Comparison of ENCODE assay signal across 8 cellular contexts in genomic region chr1:25799758-25800537, GRCh38. TPM values are rescaled to one million over a fixed set of nuclear protein-coding genes. Genes with fewer than 3 reads are reported as not detected.
DNase-seq lines count a peak whose midpoint lies in the region; ATAC-seq and TF ChIP-seq lines count a peak whose summit lies in the region.

A gene with protein sequence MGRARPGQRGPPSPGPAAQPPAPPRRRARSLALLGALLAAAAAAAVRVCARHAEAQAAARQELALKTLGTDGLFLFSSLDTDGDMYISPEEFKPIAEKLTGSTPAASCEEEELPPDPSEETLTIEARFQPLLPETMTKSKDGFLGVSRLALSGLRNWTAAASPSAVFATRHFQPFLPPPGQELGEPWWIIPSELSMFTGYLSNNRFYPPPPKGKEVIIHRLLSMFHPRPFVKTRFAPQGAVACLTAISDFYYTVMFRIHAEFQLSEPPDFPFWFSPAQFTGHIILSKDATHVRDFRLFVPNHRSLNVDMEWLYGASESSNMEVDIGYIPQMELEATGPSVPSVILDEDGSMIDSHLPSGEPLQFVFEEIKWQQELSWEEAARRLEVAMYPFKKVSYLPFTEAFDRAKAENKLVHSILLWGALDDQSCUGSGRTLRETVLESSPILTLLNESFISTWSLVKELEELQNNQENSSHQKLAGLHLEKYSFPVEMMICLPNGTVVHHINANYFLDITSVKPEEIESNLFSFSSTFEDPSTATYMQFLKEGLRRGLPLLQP (plus strand): TSS chr1:25800193. CDS start chr1:25800231, 38 bp downstream.

- H3K27me3 ChIP-seq in esophagus (ENCODE audit: control insufficient read depth in 1 of 2, insufficient read depth in 2 of 2, low read length in 2 of 2) = no peaks in the 10 kb centered on the region
- no peaks in the 10 kb centered on the region for H3K27me3 ChIP-seq in mononuclear cell (ENCODE audit: insufficient read depth, low read length)
- no peaks in the 10 kb centered on the region for H3K27me3 ChIP-seq in thoracic aorta (replicated peaks; ENCODE audit: insufficient read depth)

- peak within 1 kb of the TSS; percentile 32 for H3K27ac Mint-ChIP-seq in activated CD8-positive, alpha-beta T cell treated with anti-CD3 and anti-CD28 coated beads for 36 hours

- H3K4me1 ChIP-seq in esophagus (ENCODE audit: control insufficient read depth in 2 of 2, insufficient read depth in 2 of 2, low read length in 1 of 2) (peaks cover 0 to 17% of the 10 kb centered on the region in 2 donors), mononuclear cell (ENCODE audit: insufficient read depth, low read length) (peaks cover 53% of the 10 kb centered on the region), thoracic aorta (ENCODE audit: control insufficient read depth in 1 of 2, low read depth in 2 of 2) (peaks cover 23 to 58% of the 10 kb centered on the region in 2 donors)

- POLR2A ChIA-PET in activated CD8-positive, alpha-beta T cell treated with anti-CD3 and anti-CD28 coated beads for 36 hours (lab: Charles Lee) = interaction anchor here (0.7 to 2.0 kb wide), 3 partner anchors 20 to 181 kb away, joined by 3 to 4 read pairs (median 3); partner anchors contain the start of gene MTFR1L

- H3K36me3 ChIP-seq in esophagus (ENCODE audit: control insufficient read depth in 2 of 2, insufficient read depth in 2 of 2, low read length in 1 of 2) = peaks cover 0 to under 1% of the 10 kb centered on the region in 2 donors
- peaks cover 2% of the 10 kb centered on the region for H3K36me3 ChIP-seq in thoracic aorta

- intact Hi-C loops in activated CD8-positive, alpha-beta T cell treated with anti-CD3 and anti-CD28 coated beads for 36 hours (cut with micrococcal nuclease) = loop anchor here (5.0 to 10.0 kb wide), 4 partner anchors 85 to 193 kb away; no protein-coding TSS in a partner anchor

- H3K4me3 ChIP-seq in esophagus (ENCODE audit: low read depth in 1 of 2, low read length in 2 of 2) (peak within 1 kb of the TSS; percentile 61 to 77), mononuclear cell (ENCODE audit: low read length) (peak within 1 kb of the TSS; percentile 29), thoracic aorta (peak within 1 kb of the TSS; percentile 86)

- peak within 1 kb of the TSS; percentile 78 for H3K4me3 Mint-ChIP-seq in activated CD8-positive, alpha-beta T cell treated with anti-CD3 and anti-CD28 coated beads for 36 hours

- H3K9me3 Mint-ChIP-seq in activated CD8-positive, alpha-beta T cell treated with anti-CD3 and anti-CD28 coated beads for 36 hours = no peaks in the 10 kb centered on the region

- whole genome bisulfite sequencing in esophagus, 2 donors = 1% methylated on average over 50 to 91 of the region's 91 CpGs

- peaks cover 60% of the 10 kb centered on the region for H3K4me1 Mint-ChIP-seq in activated CD8-positive, alpha-beta T cell treated with anti-CD3 and anti-CD28 coated beads for 36 hours (ENCODE audit: low read depth)

- CTCF ChIA-PET in activated CD8-positive, alpha-beta T cell treated with anti-CD3 and anti-CD28 coated beads for 36 hours (lab: Charles Lee) = interaction anchor here (1.2 to 6.1 kb wide), 8 partner anchors 10 to 279 kb away, joined by 3 to 43 read pairs (median 7); no protein-coding TSS in a partner anchor

- TF ChIP-seq CTCF in activated CD8-positive, alpha-beta T cell treated with anti-CD3 and anti-CD28 coated beads for 36 hours (IDR thresholded peaks at IDR 0.05) = no peak
- TF ChIP-seq CTCF in thoracic aorta (IDR thresholded peaks at IDR 0.05) = no peak

- H3K36me3 Mint-ChIP-seq in activated CD8-positive, alpha-beta T cell treated with anti-CD3 and anti-CD28 coated beads for 36 hours (ENCODE audit: low read depth) = peaks cover 4% of the 10 kb centered on the region

- H3K9me3 ChIP-seq in esophagus (ENCODE audit: control insufficient read depth in 2 of 2, insufficient read depth in 1 of 2, low read depth in 1 of 2, low read length in 1 of 2) = no peaks in the 10 kb centered on the region
- H3K9me3 ChIP-seq in mononuclear cell (ENCODE audit: low read depth, low read length) = no peaks in the 10 kb centered on the region
- no peaks in the 10 kb centered on the region for H3K9me3 ChIP-seq in thoracic aorta

- H3K27ac ChIP-seq in esophagus (ENCODE audit: low read depth in 2 of 2, low read length in 1 of 2) = peak within 1 kb of the TSS; percentile 42 to 76
- H3K27ac ChIP-seq in thoracic aorta = peak within 1 kb of the TSS; percentile 88 to 90

- DNase-seq in ELR (ENCODE audit: low read depth) (peak; percentile 60), NCI-H1092 treated with DMSO at 0.1 percent for 48 hours (lab: John Stamatoyannopoulos, UW) (peak; percentile 52), thoracic aorta (ENCODE audit: low spot score) (no peak)
- DNase-seq in activated CD8-positive, alpha-beta T cell treated with anti-CD3 and anti-CD28 coated beads for 36 hours = peak; percentile 27

- ATAC-seq in activated CD8-positive, alpha-beta T cell treated with anti-CD3 and anti-CD28 coated beads for 36 hours = peak; percentile 21
- ATAC-seq in thoracic aorta (ENCODE audit: insufficient number of reproducible peaks, low FRiP score, low read depth) (peak; percentile 45), GM18517 (IDR thresholded peaks at IDR 0.05; ENCODE audit: unreplicated experiment) (no peak), GM19351 (IDR thresholded peaks at IDR 0.05; ENCODE audit: unreplicated experiment) (no peak)

- H3K27me3 Mint-ChIP-seq in activated CD8-positive, alpha-beta T cell treated with anti-CD3 and anti-CD28 coated beads for 36 hours = no peaks in the 10 kb centered on the region

RNA-seq across cellular contexts. Expression of the gene that starts here (rescaled TPM):
- total RNA-seq in activated CD8-positive, alpha-beta T cell treated with anti-CD3 and anti-CD28 coated beads for 36 hours = 10 to 100 TPM; 15.3 to 17.7 TPM
- 10 to 100 TPM; 19.2 to 21.4 TPM for polyA plus RNA-seq in esophagus
- 13.4 TPM for total RNA-seq in mononuclear cell
- 10 to 100 TPM; 44.1 to 48.6 TPM for total RNA-seq in thoracic aorta

Comparison
In these comparisons a context has a peak if more than half of its experiments do, and no peak if none do; other contexts are left out.
1. ATAC-seq: peak in activated CD8-positive, alpha-beta T cell treated with anti-CD3 and anti-CD28 coated beads for 36 hours (single experiment) and thoracic aorta (single experiment); none in GM18517 (single experiment) and GM19351 (single experiment).
2. H3K4me3 ChIP-seq: peak in every context shown above with its lines; median percentile 86 in thoracic aorta; 69 in esophagus; 29 in mononuclear cell.